Comparison of ENCODE assay signal across 17 cellular contexts in genomic region chr5:180170111-180170809, GRCh38. TPM values are rescaled to one million over a fixed set of nuclear protein-coding genes. Genes with fewer than 3 reads are reported as not detected.
A peak's percentile ranks its signal among the peaks of the same experiment; 100 is the strongest.
DNase-seq lines count a peak whose midpoint lies in the region; ATAC-seq and TF ChIP-seq lines count a peak whose summit lies in the region.
"Had no signal": no experiment of that assay in that cellular context is flagged by ENCODE, and none has a peak within 500 bp of the region (broad histone marks: within the 10 kb centered on the region; RNA-seq: fewer than 3 reads in every experiment).

No MANE protein-coding gene starts in this region.

- TF ChIP-seq CTCF in neural progenitor cell (IDR thresholded peaks at IDR 0.05) (no peak), tibial nerve (IDR thresholded peaks at IDR 0.05) (no peak)

- no peaks in the 10 kb centered on the region for H4K20me1 ChIP-seq in neural progenitor cell (ENCODE audit: low read depth)

- CTCF ChIA-PET in activated CD8-positive, alpha-beta memory T cell treated with anti-CD3 and anti-CD28 coated beads, Interleukin-2, amount 10 ng/mL, durations not matched to agents 7 days and 5 days (lab: Charles Lee) = no interaction called here

- peaks cover 16% of the 10 kb centered on the region for H3K4me1 Mint-ChIP-seq in neural progenitor cell
- no peaks in the 10 kb centered on the region for H3K4me1 Mint-ChIP-seq in activated CD8-positive, alpha-beta memory T cell treated with anti-CD3 and anti-CD28 coated beads, Interleukin-2, amount 10 ng/mL, durations not matched to agents 7 days and 5 days
- H3K4me1 Mint-ChIP-seq: activated B cell treated with CpG ODN at 0.5 μM for 24 hours; activated naive CD8-positive, alpha-beta T cell treated with anti-CD3 and anti-CD28 coated beads for 36 hours had no signal

- peaks cover 16% of the 10 kb centered on the region for H3K4me1 ChIP-seq in neural progenitor cell
- H3K4me1 ChIP-seq in tibial nerve = peaks cover 0 to 79% (median 61%) of the 10 kb centered on the region in 4 donors
- H3K4me1 ChIP-seq: HAP-1 had no signal

- no peaks in the 10 kb centered on the region for H3K9me3 Mint-ChIP-seq in neural progenitor cell
- no peaks in the 10 kb centered on the region for H3K9me3 Mint-ChIP-seq in activated CD8-positive, alpha-beta memory T cell treated with anti-CD3 and anti-CD28 coated beads, Interleukin-2, amount 10 ng/mL, durations not matched to agents 7 days and 5 days (ENCODE audit: low read depth)
- H3K9me3 Mint-ChIP-seq: activated B cell treated with CpG ODN at 0.5 μM for 24 hours; activated naive CD8-positive, alpha-beta T cell treated with anti-CD3 and anti-CD28 coated beads for 36 hours had no signal

- peak overlapping the region; percentile 60 for H3K27ac Mint-ChIP-seq in neural progenitor cell
- H3K27ac Mint-ChIP-seq in activated CD8-positive, alpha-beta memory T cell treated with anti-CD3 and anti-CD28 coated beads, Interleukin-2, amount 10 ng/mL, durations not matched to agents 7 days and 5 days = no peak overlapping the region
- H3K27ac Mint-ChIP-seq: activated B cell treated with CpG ODN at 0.5 μM for 24 hours; activated naive CD8-positive, alpha-beta T cell treated with anti-CD3 and anti-CD28 coated beads for 36 hours had no signal

- no peaks in the 10 kb centered on the region for H3F3A ChIP-seq in neural progenitor cell (ENCODE audit: low read depth)

- H3K27me3 Mint-ChIP-seq in neural progenitor cell (ENCODE audit: insufficient read depth, low read depth) = peaks cover 6% of the 10 kb centered on the region
- H3K27me3 Mint-ChIP-seq in activated CD8-positive, alpha-beta memory T cell treated with anti-CD3 and anti-CD28 coated beads, Interleukin-2, amount 10 ng/mL, durations not matched to agents 7 days and 5 days = no peaks in the 10 kb centered on the region

- H3K27me3 ChIP-seq in neural progenitor cell (no peaks in the 10 kb centered on the region), tibial nerve (no peaks in the 10 kb centered on the region)

- H3K36me3 ChIP-seq in neural progenitor cell (no peaks in the 10 kb centered on the region), tibial nerve (no peaks in the 10 kb centered on the region)
- H3K36me3 ChIP-seq: HAP-1, spleen had no signal

- peak overlapping the region; percentile 68 for H2AFZ ChIP-seq in neural progenitor cell (replicated peaks)

- TF ChIP-seq POLR2A in tibial nerve (IDR thresholded peaks at IDR 0.05) = peak in 1 of 2 donors; percentile 34

- H3K4me2 ChIP-seq in neural progenitor cell = no peak overlapping the region

- peak; percentile 84 to 92 for TF ChIP-seq EP300 in tibial nerve (IDR thresholded peaks at IDR 0.05)

- H3K9me3 ChIP-seq in neural progenitor cell (ENCODE audit: low read depth) (no peaks in the 10 kb centered on the region), tibial nerve (no peaks in the 10 kb centered on the region)
- H3K9me3 ChIP-seq: HAP-1, spleen had no signal

- DNase-seq in NCI-H2171 treated with DMSO at 0.1 percent for 48 hours (lab: John Stamatoyannopoulos, UW) (peak; percentile 27), NCI-H2171 (lab: John Stamatoyannopoulos, UW) (no peak), globus pallidus (ENCODE audit: low spot score) (peak; percentile 96), neural progenitor cell (ENCODE audit: low spot score) (peak; percentile 19), tibial nerve (ENCODE audit: low spot score in 2 of 2) (peak; percentile 23 to 59), NCI-H2196 treated with DMSO at 0.1 percent for 48 hours (lab: John Stamatoyannopoulos, UW; ENCODE audit: unreplicated experiment) (no peak)
- no peak for DNase-seq in activated CD8-positive, alpha-beta memory T cell treated with anti-CD3 and anti-CD28 coated beads, Interleukin-2, amount 10 ng/mL, durations not matched to agents 7 days and 5 days
- DNase-seq: 8988T; activated B cell treated with CpG ODN at 0.5 μM for 24 hours; activated CD8-positive, alpha-beta memory T cell treated with anti-CD3 and anti-CD28 coated beads, Interleukin-2, amount 50 U/mL, for 4 hours; activated naive CD8-positive, alpha-beta T cell treated with anti-CD3 and anti-CD28 coated beads for 36 hours; cortex of kidney; NCI-H2107 had no signal

- no peak overlapping the region for H3K9ac ChIP-seq in neural progenitor cell

- no peak overlapping the region for H3K4me3 ChIP-seq in neural progenitor cell
- peak overlapping the region in 3 of 4 donors; percentile 18 to 31 (median 29) for H3K4me3 ChIP-seq in tibial nerve
- H3K4me3 ChIP-seq: HAP-1, spleen had no signal

- no peak overlapping the region for H3K4me3 Mint-ChIP-seq in neural progenitor cell
- H3K4me3 Mint-ChIP-seq in activated CD8-positive, alpha-beta memory T cell treated with anti-CD3 and anti-CD28 coated beads, Interleukin-2, amount 10 ng/mL, durations not matched to agents 7 days and 5 days = no peak overlapping the region
- H3K4me3 Mint-ChIP-seq: activated B cell treated with CpG ODN at 0.5 μM for 24 hours; activated naive CD8-positive, alpha-beta T cell treated with anti-CD3 and anti-CD28 coated beads for 36 hours had no signal

- H3K79me2 ChIP-seq in neural progenitor cell (ENCODE audit: low read depth) = no peaks in the 10 kb centered on the region

- H3K27ac ChIP-seq in neural progenitor cell = no peak overlapping the region
- peak overlapping the region; percentile 83 to 98 (median 93) for H3K27ac ChIP-seq in tibial nerve
- H3K27ac ChIP-seq: HL-60, spleen had no signal

- H3K36me3 Mint-ChIP-seq in neural progenitor cell = no peaks in the 10 kb centered on the region
- no peaks in the 10 kb centered on the region for H3K36me3 Mint-ChIP-seq in activated CD8-positive, alpha-beta memory T cell treated with anti-CD3 and anti-CD28 coated beads, Interleukin-2, amount 10 ng/mL, durations not matched to agents 7 days and 5 days
- H3K36me3 Mint-ChIP-seq: activated naive CD8-positive, alpha-beta T cell treated with anti-CD3 and anti-CD28 coated beads for 36 hours had no signal

- 20 to 29% methylated on average over 29 to 32 of the region's 32 CpGs for WGBS in tibial nerve, 2 donors

- no peak for ATAC-seq in activated CD8-positive, alpha-beta memory T cell treated with anti-CD3 and anti-CD28 coated beads, Interleukin-2, amount 10 ng/mL, durations not matched to agents 7 days and 5 days
- ATAC-seq in HG03097 (IDR thresholded peaks at IDR 0.05; ENCODE audit: low FRiP score, unreplicated experiment) = no peak

RNA-seq across cellular contexts. Expression of gene RASGEF1C, which starts 38.8 kb away (rescaled TPM):
- total RNA-seq in neural progenitor cell (ENCODE audit: low replicate concordance) (0.26 and 1.7 TPM in 2 replicates), tibial nerve (10 to 100 TPM in 2 of 4 donors, 1 to 10 TPM in 2; 2.7 to 12.0 (median 10.4) TPM)
- not detected for total RNA-seq in activated CD8-positive, alpha-beta memory T cell treated with anti-CD3 and anti-CD28 coated beads, Interleukin-2, amount 10 ng/mL, durations not matched to agents 7 days and 5 days
- total RNA-seq: activated B cell treated with CpG ODN at 0.5 μM for 24 hours; activated naive CD8-positive, alpha-beta T cell treated with anti-CD3 and anti-CD28 coated beads for 36 hours had no signal

Comparison
In these comparisons a context has a peak if more than half of its experiments do, and no peak if none do; other contexts are left out.
1. DNase-seq: peak in NCI-H2171 treated with DMSO at 0.1 percent for 48 hours (single experiment), globus pallidus (single experiment), neural progenitor cell (single experiment) and tibial nerve (2 of 2); none in NCI-H2171 (single experiment), activated CD8-positive, alpha-beta memory T cell treated with anti-CD3 and anti-CD28 coated beads, Interleukin-2, amount 10 ng/mL, durations not matched to agents 7 days and 5 days (single experiment) and NCI-H2196 treated with DMSO at 0.1 percent for 48 hours (single experiment).